18 cellular contexts compared by ENCODE assay signal in genomic region chr16:55912022-55912421, GRCh38. TPM values are rescaled to one million over a fixed set of nuclear protein-coding genes. Genes with fewer than 3 reads are reported as not detected.
DNase-seq lines count a peak whose midpoint lies in the region; ATAC-seq and TF ChIP-seq lines count a peak whose summit lies in the region.
"Had no signal": no experiment of that assay in that cellular context is flagged by ENCODE, and none has a peak within 500 bp of the region (broad histone marks: within the 10 kb centered on the region; RNA-seq: fewer than 3 reads in every experiment).

No MANE protein-coding gene starts in this region.

- TF ChIP-seq CTCF in type B pancreatic cell (conservative IDR thresholded peaks at IDR 0.05) = no peak
- no peak for TF ChIP-seq CTCF in lower lobe of right lung (IDR thresholded peaks at IDR 0.05)

- ATAC-seq in lower lobe of right lung = no peak
- ATAC-seq: CD8-positive, alpha-beta T cell; upper lobe of right lung had no signal

- H3K27ac Mint-ChIP-seq in type B pancreatic cell = peak overlapping the region; percentile 78
- H3K27ac Mint-ChIP-seq: activated naive CD8-positive, alpha-beta T cell treated with anti-CD3 and anti-CD28 coated beads for 36 hours; activated T-cell treated with anti-CD3 and anti-CD28 coated beads, Interleukin-2, amount 50 U/mL, for 24 hours; CD8-positive, alpha-beta T cell had no signal

- peaks cover 8% of the 10 kb centered on the region for H3K4me1 Mint-ChIP-seq in type B pancreatic cell (ENCODE audit: unreplicated experiment)
- H3K4me1 Mint-ChIP-seq: activated naive CD8-positive, alpha-beta T cell treated with anti-CD3 and anti-CD28 coated beads for 36 hours; nephron had no signal

- H3K27me3 Mint-ChIP-seq in type B pancreatic cell = peaks cover 16% of the 10 kb centered on the region

- no peaks in the 10 kb centered on the region for H3K27me3 ChIP-seq in lower lobe of right lung (ENCODE audit: low read depth)
- H3K27me3 ChIP-seq: cardiac muscle cell, sigmoid colon, upper lobe of right lung had no signal

- H3K27ac ChIP-seq in cingulate gyrus (ENCODE audit: low read depth, low read length) (peak overlapping the region; percentile 81), lower lobe of right lung (no peak overlapping the region)
- H3K27ac ChIP-seq: cardiac muscle cell, sigmoid colon, upper lobe of right lung had no signal

- no peaks in the 10 kb centered on the region for H3K9me3 ChIP-seq in lower lobe of right lung
- H3K9me3 ChIP-seq: MG63, upper lobe of right lung had no signal

- H3K4me3 ChIP-seq in lower lobe of right lung = no peak overlapping the region
- H3K4me3 ChIP-seq: cardiac muscle cell, lung, MG63, sigmoid colon, upper lobe of right lung had no signal

- intact Hi-C loops in lower lobe of right lung (cut with DNase I) = no loop called here

- no peaks in the 10 kb centered on the region for H3K36me3 Mint-ChIP-seq in type B pancreatic cell
- H3K36me3 Mint-ChIP-seq: activated naive CD8-positive, alpha-beta T cell treated with anti-CD3 and anti-CD28 coated beads for 36 hours; CD8-positive, alpha-beta T cell had no signal

- in situ Hi-C loops in ACHN (cut with HindIII; ENCODE audit: low pct_ligation_motif_present, low pct_unique_long_range_greater_than_20kb, low sequenced_read_pairs) = no loop called here

- DNase-seq in NCI-H82 (lab: John Stamatoyannopoulos, UW) (peak; percentile 11), NCI-H82 treated with DMSO at 0.1 percent for 48 hours (lab: John Stamatoyannopoulos, UW; ENCODE audit: unreplicated experiment) (no peak), middle frontal gyrus (ENCODE audit: extremely low spot score, low spot score) (peak; percentile 74), type B pancreatic cell (ENCODE audit: extremely low spot score, unreplicated experiment) (no peak), lower lobe of right lung (no peak), ACHN (no peak)
- no peak for DNase-seq in activated CD4-positive, CD25-positive, alpha-beta regulatory T cell treated with anti-CD3 and anti-CD28 coated beads, Interleukin-2, amount 50 U/mL, for 72 hours
- DNase-seq: activated naive CD8-positive, alpha-beta T cell treated with anti-CD3 and anti-CD28 coated beads for 36 hours; activated T-cell treated with anti-CD3 and anti-CD28 coated beads, Interleukin-2, amount 50 U/mL, for 24 hours; CD8-positive, alpha-beta T cell; HCEC 1CT; MG63; sigmoid colon; upper lobe of right lung had no signal

- H3K4me3 Mint-ChIP-seq in type B pancreatic cell = no peak overlapping the region
- H3K4me3 Mint-ChIP-seq: activated naive CD8-positive, alpha-beta T cell treated with anti-CD3 and anti-CD28 coated beads for 36 hours; activated T-cell treated with anti-CD3 and anti-CD28 coated beads, Interleukin-2, amount 50 U/mL, for 24 hours; CD8-positive, alpha-beta T cell; nephron had no signal

- H3K9me3 Mint-ChIP-seq in type B pancreatic cell = no peaks in the 10 kb centered on the region
- H3K9me3 Mint-ChIP-seq: activated T-cell treated with anti-CD3 and anti-CD28 coated beads, Interleukin-2, amount 50 U/mL, for 24 hours; CD8-positive, alpha-beta T cell; nephron had no signal

- H3K36me3 ChIP-seq in lower lobe of right lung = no peaks in the 10 kb centered on the region
- H3K36me3 ChIP-seq: cardiac muscle cell, MG63, sigmoid colon, upper lobe of right lung had no signal

- no peaks in the 10 kb centered on the region for H3K4me1 ChIP-seq in lower lobe of right lung
- H3K4me1 ChIP-seq: sigmoid colon, upper lobe of right lung had no signal

RNA-seq across cellular contexts. Expression of gene CES5A, which starts 36.8 kb away (rescaled TPM):
- total RNA-seq in type B pancreatic cell (ENCODE audit: low replicate concordance) (not detected in 2 replicates), lower lobe of right lung (not detected)
- total RNA-seq: activated naive CD8-positive, alpha-beta T cell treated with anti-CD3 and anti-CD28 coated beads for 36 hours; cardiac muscle cell; CD8-positive, alpha-beta T cell; lung; sigmoid colon; upper lobe of right lung had no signal

Comparison
In these comparisons a context has a peak if more than half of its experiments do, and no peak if none do; other contexts are left out.
1. DNase-seq: peak in NCI-H82 (single experiment) and middle frontal gyrus (single experiment); none in NCI-H82 treated with DMSO at 0.1 percent for 48 hours (single experiment), type B pancreatic cell (single experiment), lower lobe of right lung (single experiment), activated CD4-positive, CD25-positive, alpha-beta regulatory T cell treated with anti-CD3 and anti-CD28 coated beads, Interleukin-2, amount 50 U/mL, for 72 hours (single experiment) and ACHN (single experiment).